ENCODE assay signal across 20 cellular contexts in genomic region chr11:58506935-58507334, GRCh38. TPM values are rescaled to one million over a fixed set of nuclear protein-coding genes. Genes with fewer than 3 reads are reported as not detected.
A peak's percentile ranks its signal among the peaks of the same experiment; 100 is the strongest.
DNase-seq lines count a peak whose midpoint lies in the region; ATAC-seq, FAIRE-seq and TF ChIP-seq lines count a peak whose summit lies in the region.
"Had no signal": no experiment of that assay in that cellular context is flagged by ENCODE, and none has a peak within 500 bp of the region (broad histone marks: within the 10 kb centered on the region; RNA-seq: fewer than 3 reads in every experiment).

No MANE protein-coding gene starts in this region.

- no peak overlapping the region for H3K18ac ChIP-seq in mesendoderm (ENCODE audit: low read length)

- no peaks in the 10 kb centered on the region for H3K27me3 ChIP-seq in mesendoderm (ENCODE audit: insufficient read depth, low read length, poor library complexity)
- no peaks in the 10 kb centered on the region for H3K27me3 ChIP-seq in CD4-positive, alpha-beta T cell (ENCODE audit: control insufficient read depth, insufficient read depth, low read length)
- H3K27me3 ChIP-seq: brain microvascular endothelial cell, upper lobe of right lung had no signal

- H2AK5ac ChIP-seq in mesendoderm (ENCODE audit: low read length): no peak overlapping the region

- no peaks in the 10 kb centered on the region for H3K4me1 ChIP-seq in mesendoderm (ENCODE audit: control insufficient read depth, low read depth, low read length)
- H3K4me1 ChIP-seq: upper lobe of right lung had no signal

- in situ Hi-C loops in GM13976 (cut with MboI; ENCODE audit: low sequenced_read_pairs, unreplicated experiment): loop anchor here (25.0 kb wide), 2 partner anchors 695 to 845 kb away; partner anchors contain the start of genes CLP1 and ZDHHC5

- H3K4me3 Mint-ChIP-seq in CD4-positive, alpha-beta T cell: no peak overlapping the region
- H3K4me3 Mint-ChIP-seq: T-helper 1 cell treated with Interleukin-12 subunit alpha and Interleukin-12 subunit beta and Interleukin-4 antibody, amounts not matched to agents 30 μg/mL and 1 μg/mL, for 36 hours had no signal

- no peaks in the 10 kb centered on the region for H3K79me1 ChIP-seq in mesendoderm (ENCODE audit: low read length)

- ATAC-seq in GM21381 (IDR thresholded peaks at IDR 0.05; ENCODE audit: unreplicated experiment) (peak; percentile 43), HG03342 (IDR thresholded peaks at IDR 0.05; ENCODE audit: unreplicated experiment) (peak; percentile 35)
- ATAC-seq in CD4-positive, alpha-beta T cell (ENCODE audit: poor library complexity): no peak
- ATAC-seq: left cardiac atrium, upper lobe of right lung had no signal

- H2BK120ac ChIP-seq in mesendoderm (ENCODE audit: low read depth, low read length): no peak overlapping the region

- peaks cover 11% of the 10 kb centered on the region for H3K36me3 Mint-ChIP-seq in CD4-positive, alpha-beta T cell (ENCODE audit: low read depth)

- no CpG with 5 or more reads among the region's 5 CpGs for WGBS in mesendoderm (ENCODE audit: extremely low coverage, insufficient coverage, low lambda C conversion rate)

- H2BK5ac ChIP-seq in mesendoderm (ENCODE audit: low read length): no peak overlapping the region

- H3K4me1 Mint-ChIP-seq in CD4-positive, alpha-beta T cell (ENCODE audit: low read depth): no peaks in the 10 kb centered on the region

- no peaks in the 10 kb centered on the region for H3K9me3 ChIP-seq in CD4-positive, alpha-beta T cell (ENCODE audit: control insufficient read depth, low read length)
- H3K9me3 ChIP-seq: upper lobe of right lung had no signal

- H3K4me2 ChIP-seq in mesendoderm (ENCODE audit: low read length): no peak overlapping the region

- H2BK15ac ChIP-seq in mesendoderm (replicated peaks; ENCODE audit: low read depth): no peak overlapping the region

- intact Hi-C loops in CD4-positive, alpha-beta T cell (cut with DNase I, micrococcal nuclease): no loop called here

- no peak for TF ChIP-seq CTCF in GM13976 (IDR thresholded peaks at IDR 0.05; ENCODE audit: borderline replicate concordance, control extremely low read depth, extremely low read depth, insufficient read depth, missing control alignments)
- no peak for TF ChIP-seq CTCF in CD4-positive, alpha-beta T cell (IDR thresholded peaks at IDR 0.05)

- H3K79me2 ChIP-seq in mesendoderm (ENCODE audit: control insufficient read depth, insufficient read depth, low read length): no peaks in the 10 kb centered on the region

- H3K27ac ChIP-seq in mesendoderm (ENCODE audit: low read depth, low read length): no peak overlapping the region
- H3K27ac ChIP-seq in CD4-positive, alpha-beta T cell (ENCODE audit: low read depth, low read length): no peak overlapping the region
- H3K27ac ChIP-seq: brain microvascular endothelial cell, upper lobe of right lung had no signal

- no peak overlapping the region for H3K27ac Mint-ChIP-seq in CD4-positive, alpha-beta T cell
- H3K27ac Mint-ChIP-seq: T-helper 1 cell treated with Interleukin-12 subunit alpha and Interleukin-12 subunit beta and Interleukin-4 antibody, amounts not matched to agents 30 μg/mL and 1 μg/mL, for 36 hours had no signal

- no peaks in the 10 kb centered on the region for H3K9me3 Mint-ChIP-seq in CD4-positive, alpha-beta T cell
- H3K9me3 Mint-ChIP-seq: T-helper 1 cell treated with Interleukin-12 subunit alpha and Interleukin-12 subunit beta and Interleukin-4 antibody, amounts not matched to agents 30 μg/mL and 1 μg/mL, for 36 hours had no signal

- DNase-seq in GM18507 (ENCODE audit: extremely low spot score, insufficient read length, low read depth) (no peak), SKM-1 treated with dmso at 0.1 percent for 144 hours (lab: John Stamatoyannopoulos, UW; ENCODE audit: unreplicated experiment) (peak; percentile 30), mesendoderm (no peak), GM13976 (ENCODE audit: low spot score) (no peak)
- DNase-seq in CD4-positive, alpha-beta T cell: no peak
- DNase-seq: activated CD4-positive, CD25-positive, alpha-beta regulatory T cell; activated naive CD4-positive, alpha-beta T cell treated with Interleukin-2 at 50 U/mL for 16 hours; AML-193; brain microvascular endothelial cell; DMS153; left cardiac atrium; NCI-H2081 treated with DMSO at 0.1 percent for 48 hours; NCI-H69; upper lobe of right lung had no signal

- no peak overlapping the region for H3K4ac ChIP-seq in mesendoderm (ENCODE audit: low read depth, low read length)

- no peak overlapping the region for H3K23ac ChIP-seq in mesendoderm (ENCODE audit: low read length)

- peak; percentile 88 for FAIRE-seq in GM18507 (lab: Jason Lieb, UNC)
- FAIRE-seq: H1 had no signal

- H4K5ac ChIP-seq in mesendoderm (ENCODE audit: low read length): no peak overlapping the region

- H3K56ac ChIP-seq in mesendoderm (ENCODE audit: low read length): no peak overlapping the region

- H3K4me3 ChIP-seq in mesendoderm (ENCODE audit: low read length): no peak overlapping the region
- H3K4me3 ChIP-seq: upper lobe of right lung had no signal

- no peak overlapping the region for H3K9ac ChIP-seq in mesendoderm (ENCODE audit: low read length)

- no peaks in the 10 kb centered on the region for H3K36me3 ChIP-seq in mesendoderm (ENCODE audit: control insufficient read depth, insufficient read depth, low read length)
- H3K36me3 ChIP-seq: brain microvascular endothelial cell, upper lobe of right lung had no signal

- CTCF ChIA-PET in CD4-positive, alpha-beta T cell (lab: Charles Lee): interaction anchor here (1.5 kb wide), 1 partner anchor 18 kb away, joined by 6 read pairs; no protein-coding TSS in a partner anchor

- POLR2A ChIA-PET in CD4-positive, alpha-beta T cell (lab: Charles Lee): no interaction called here

- no peak overlapping the region for H4K8ac ChIP-seq in mesendoderm (ENCODE audit: low read depth, low read length)

- no peaks in the 10 kb centered on the region for H3K27me3 Mint-ChIP-seq in CD4-positive, alpha-beta T cell

RNA-seq across cellular contexts. Expression of gene OR5B21, which starts 1.0 kb away (rescaled TPM):
- polyA plus RNA-seq in mesendoderm (2013, experiment 1 of 2): not detected
- not detected for polyA plus RNA-seq in mesendoderm (2013, experiment 2 of 2)
- not detected for total RNA-seq in CD4-positive, alpha-beta T cell
- total RNA-seq: H1, left cardiac atrium, LHCN-M2, osteocyte, upper lobe of right lung had no signal
- polyA plus RNA-seq: H1 had no signal
